8 cellular contexts compared by ENCODE assay signal in the genomic region with DNA sequence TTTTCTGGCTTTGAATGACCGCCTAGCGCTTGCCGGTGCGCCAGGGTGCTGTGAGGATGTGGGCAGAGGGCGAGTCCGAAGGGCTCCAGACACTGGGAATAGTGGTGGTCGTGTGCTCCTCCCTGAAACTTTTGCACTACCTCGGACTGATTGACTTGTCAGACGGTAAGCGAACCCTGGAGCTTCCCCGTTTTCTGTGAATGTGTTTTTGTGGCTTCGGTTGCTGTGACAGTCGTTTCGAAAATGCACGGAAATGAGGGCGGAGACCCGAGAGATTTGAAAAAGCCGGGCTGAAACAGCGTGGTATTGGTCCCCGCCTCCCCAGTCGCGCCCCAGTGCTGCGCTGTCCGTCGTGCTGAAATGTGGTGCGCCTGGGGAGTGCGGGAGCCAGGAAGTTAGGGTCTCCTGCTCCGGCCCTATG.
DNase-seq lines count a peak whose midpoint lies in the region; ATAC-seq, FAIRE-seq and TF ChIP-seq lines count a peak whose summit lies in the region.

No MANE protein-coding gene starts in this region.

- no peak overlapping the region for H3K4me3 Mint-ChIP-seq in CD4-positive, alpha-beta T cell
- H3K4me3 Mint-ChIP-seq in astrocyte (ENCODE audit: unreplicated experiment), result peak overlapping the region; percentile 51

- H3K27me3 Mint-ChIP-seq in CD4-positive, alpha-beta T cell, result peaks cover 85% of the 10 kb centered on the region
- H3K27me3 Mint-ChIP-seq in astrocyte (ENCODE audit: low read depth, unreplicated experiment), result peaks cover 61% of the 10 kb centered on the region

- H3K36me3 ChIP-seq in MM.1S (replicated peaks; ENCODE audit: insufficient read depth, low read length) (no peaks in the 10 kb centered on the region), astrocyte (ENCODE audit: insufficient read depth, low read length) (no peaks in the 10 kb centered on the region)

- peaks cover 2% of the 10 kb centered on the region for H3K9me3 Mint-ChIP-seq in CD4-positive, alpha-beta T cell
- H3K9me3 Mint-ChIP-seq in astrocyte (ENCODE audit: unreplicated experiment), result no peaks in the 10 kb centered on the region

- peak; percentile 39 for ATAC-seq in CD4-positive, alpha-beta T cell (ENCODE audit: poor library complexity)
- ATAC-seq in GM21390 (IDR thresholded peaks at IDR 0.05; ENCODE audit: unreplicated experiment), result peak; percentile 95
- peak; percentile 24 for ATAC-seq in left colon
- ATAC-seq in stimulated activated naive CD8-positive, alpha-beta T cell treated with anti-CD3 and anti-CD28 coated beads, Interleukin-15, Interleukin-2, amounts not matched to agents 100 U/mL and 50 U/mL, for 24 hours, result peak; percentile 87

- H3K27ac ChIP-seq in CD4-positive, alpha-beta T cell (ENCODE audit: low read depth, low read length), result no peak overlapping the region
- no peak overlapping the region for H3K27ac ChIP-seq in MM.1S (ENCODE audit: low read length)
- no peak overlapping the region for H3K27ac ChIP-seq in astrocyte (ENCODE audit: low read depth, low read length)

- H3K9me3 ChIP-seq in CD4-positive, alpha-beta T cell (ENCODE audit: control insufficient read depth, low read length), result no peaks in the 10 kb centered on the region
- H3K9me3 ChIP-seq in MM.1S (replicated peaks; ENCODE audit: insufficient read depth, low read length) (no peaks in the 10 kb centered on the region), astrocyte (ENCODE audit: insufficient read depth, low read depth, low read length) (no peaks in the 10 kb centered on the region)

- CTCF ChIA-PET in CD4-positive, alpha-beta T cell (lab: Charles Lee), result no interaction called here

- no peaks in the 10 kb centered on the region for H3K4me1 ChIP-seq in MM.1S (ENCODE audit: low read length)
- H3K4me1 ChIP-seq in astrocyte (ENCODE audit: insufficient read depth, low read length), result peaks cover 3% of the 10 kb centered on the region

- FAIRE-seq in astrocyte (lab: Jason Lieb, UNC), result no peak
- FAIRE-seq in RCC 7860 (lab: Jason Lieb, UNC), result no peak

- peaks cover 9% of the 10 kb centered on the region for H3K4me1 Mint-ChIP-seq in CD4-positive, alpha-beta T cell (ENCODE audit: low read depth)
- H3K4me1 Mint-ChIP-seq in astrocyte (ENCODE audit: low read depth, unreplicated experiment), result no peaks in the 10 kb centered on the region

- H3K9me2 ChIP-seq in MM.1S (replicated peaks; ENCODE audit: insufficient read depth, low read length), result no peaks in the 10 kb centered on the region

- H3K27ac Mint-ChIP-seq in CD4-positive, alpha-beta T cell, result no peak overlapping the region
- no peak overlapping the region for H3K27ac Mint-ChIP-seq in astrocyte (ENCODE audit: unreplicated experiment)

- no peak overlapping the region for H3K9ac ChIP-seq in MM.1S (ENCODE audit: low read length)
- H3K9ac ChIP-seq in astrocyte (ENCODE audit: low read length), result no peak overlapping the region

- H4K20me1 ChIP-seq in MM.1S (ENCODE audit: insufficient read depth, low read length) (no peaks in the 10 kb centered on the region), astrocyte (ENCODE audit: insufficient read depth, low read length) (no peaks in the 10 kb centered on the region)

- no peaks in the 10 kb centered on the region for H3K79me2 ChIP-seq in MM.1S (ENCODE audit: low read length)
- no peaks in the 10 kb centered on the region for H3K79me2 ChIP-seq in astrocyte (ENCODE audit: insufficient read depth, low read length)

- intact Hi-C loops in CD4-positive, alpha-beta T cell (cut with DNase I, micrococcal nuclease), result no loop called here
- intact Hi-C loops in left colon (cut with DNase I, micrococcal nuclease), result no loop called here

- H2AFZ ChIP-seq in MM.1S (ENCODE audit: low read length) (no peak overlapping the region), astrocyte (ENCODE audit: low read depth, low read length) (peak overlapping the region; percentile 50)

- H3K4me2 ChIP-seq in MM.1S (ENCODE audit: low read depth, low read length) (peak overlapping the region; percentile 43), astrocyte (ENCODE audit: low read length) (peak overlapping the region; percentile 87)

- TF ChIP-seq CTCF in CD4-positive, alpha-beta T cell (IDR thresholded peaks at IDR 0.05), result no peak
- TF ChIP-seq CTCF in MM.1S (IDR thresholded peaks at IDR 0.05; ENCODE audit: low read length), result no peak
- no peak for TF ChIP-seq CTCF in astrocyte (IDR thresholded peaks at IDR 0.05; ENCODE audit: insufficient read depth, low read depth, low read length)

- no peaks in the 10 kb centered on the region for H3K36me3 Mint-ChIP-seq in CD4-positive, alpha-beta T cell (ENCODE audit: low read depth)
- H3K36me3 Mint-ChIP-seq in astrocyte (ENCODE audit: low read depth, unreplicated experiment), result no peaks in the 10 kb centered on the region

- H3K27me3 ChIP-seq in CD4-positive, alpha-beta T cell (ENCODE audit: control insufficient read depth, insufficient read depth, low read length), result peaks cover 24% of the 10 kb centered on the region
- H3K27me3 ChIP-seq in MM.1S (replicated peaks; ENCODE audit: insufficient read depth, low read length) (peaks cover 7% of the 10 kb centered on the region; the same call in 1 of the 2 replicates), astrocyte (ENCODE audit: insufficient read depth, low read length) (peaks cover 4% of the 10 kb centered on the region)

- H3F3A ChIP-seq in MM.1S (ENCODE audit: insufficient read depth, low read length), result no peaks in the 10 kb centered on the region

- DNase-seq in CD4-positive, alpha-beta T cell, result peak in 5 of 10 experiments; percentile 1 to 15 (median 5)
- DNase-seq in MM.1S (peak; percentile 64), astrocyte (ENCODE audit: low read depth) (peak; percentile 17), left colon (no peak), RCC 7860 (ENCODE audit: low spot score) (no peak), NCI-H2081 (lab: John Stamatoyannopoulos, UW) (no peak)
- DNase-seq in stimulated activated naive CD8-positive, alpha-beta T cell treated with anti-CD3 and anti-CD28 coated beads, Interleukin-15, Interleukin-2, amounts not matched to agents 100 U/mL and 50 U/mL, for 24 hours, result peak; percentile 57

- H3K4me3 ChIP-seq in MM.1S (ENCODE audit: low read length), result peak overlapping the region; percentile 36
- H3K4me3 ChIP-seq in astrocyte (ENCODE audit: insufficient read depth, low read depth, low read length), result no peak overlapping the region

- POLR2A ChIA-PET in CD4-positive, alpha-beta T cell (lab: Charles Lee), result no interaction called here

Comparison
In these comparisons a context has a peak if more than half of its experiments do, and no peak if none do; other contexts are left out.
1. ATAC-seq: peak in every context shown above with its lines; median percentile 95 in GM21390; 87 in stimulated activated naive CD8-positive, alpha-beta T cell treated with anti-CD3 and anti-CD28 coated beads, Interleukin-15, Interleukin-2, amounts not matched to agents 100 U/mL and 50 U/mL, for 24 hours; 39 in CD4-positive, alpha-beta T cell; 24 in left colon.
2. DNase-seq: peak in MM.1S (single experiment), astrocyte (single experiment) and stimulated activated naive CD8-positive, alpha-beta T cell treated with anti-CD3 and anti-CD28 coated beads, Interleukin-15, Interleukin-2, amounts not matched to agents 100 U/mL and 50 U/mL, for 24 hours (single experiment); none in left colon (0 of 2), RCC 7860 (single experiment) and NCI-H2081 (0 of 2).